14 cellular contexts compared by ENCODE assay signal in genomic region chr21:27047331-27048314, GRCh38.
DNase-seq lines count a peak whose midpoint lies in the region; ATAC-seq and TF ChIP-seq lines count a peak whose summit lies in the region.
"Had no signal": no experiment of that assay in that cellular context is flagged by ENCODE, and none has a peak within 500 bp of the region (broad histone marks: within the 10 kb centered on the region; RNA-seq: fewer than 3 reads in every experiment).

No MANE protein-coding gene starts in this region.

- CTCF ChIA-PET in activated naive CD4-positive, alpha-beta T cell treated with anti-CD3 and anti-CD28 coated beads, Interleukin-2, amount 10 ng/mL, durations not matched to agents 7 days and 5 days (lab: Charles Lee), result no interaction called here

- no peaks in the 10 kb centered on the region for H3K4me1 Mint-ChIP-seq in activated naive CD4-positive, alpha-beta T cell treated with anti-CD3 and anti-CD28 coated beads, Interleukin-2, amount 10 ng/mL, durations not matched to agents 7 days and 5 days
- H3K4me1 Mint-ChIP-seq: activated CD4-positive, alpha-beta T cell treated with anti-CD3 and anti-CD28 coated beads for 36 hours had no signal

- H3K27me3 ChIP-seq in GM23248 (replicated peaks; ENCODE audit: insufficient read depth) (no peaks in the 10 kb centered on the region), psoas muscle (ENCODE audit: insufficient read depth in 3 of 3, low read length in 2 of 3) (no peaks in the 10 kb centered on the region)
- H3K27me3 ChIP-seq: left lung had no signal

- no peaks in the 10 kb centered on the region for H3K36me3 ChIP-seq in GM23248 (ENCODE audit: low read depth)
- H3K36me3 ChIP-seq in psoas muscle (ENCODE audit: insufficient read depth in 1 of 2, low read depth in 1 of 2), result no peaks in the 10 kb centered on the region
- H3K36me3 ChIP-seq: left lung had no signal

- no peak overlapping the region for H3K4me3 ChIP-seq in GM23248
- H3K4me3 ChIP-seq in psoas muscle, result no peak overlapping the region
- H3K4me3 ChIP-seq: left lung had no signal

- peak; percentile 73 for DNase-seq in GM23248
- DNase-seq in OCI-M1 (lab: John Stamatoyannopoulos, UW), result peak; percentile 3
- DNase-seq in fibroblast of gingiva (ENCODE audit: low read depth), result peak; percentile 86
- DNase-seq in psoas muscle, result no peak
- DNase-seq in NCI-H1694 treated with DMSO at 0.1 percent for 48 hours (lab: John Stamatoyannopoulos, UW), result no peak
- no peak for DNase-seq in T-helper 9 cell
- DNase-seq in activated naive CD4-positive, alpha-beta T cell treated with anti-CD3 and anti-CD28 coated beads, Interleukin-2, amount 10 ng/mL, durations not matched to agents 7 days and 5 days, result no peak
- DNase-seq in dermis blood vessel endothelial cell, result no peak
- DNase-seq: activated CD4-positive, alpha-beta T cell treated with anti-CD3 and anti-CD28 coated beads for 36 hours; glutamatergic neuron; left lung; NCI-H1694; occipital lobe; stimulated activated naive CD4-positive, alpha-beta T cell treated with Interleukin-2 at 50 U/mL for 16 hours had no signal

- H3K4me3 Mint-ChIP-seq in activated naive CD4-positive, alpha-beta T cell treated with anti-CD3 and anti-CD28 coated beads, Interleukin-2, amount 10 ng/mL, durations not matched to agents 7 days and 5 days, result no peak overlapping the region
- H3K4me3 Mint-ChIP-seq: activated CD4-positive, alpha-beta T cell treated with anti-CD3 and anti-CD28 coated beads for 36 hours had no signal

- WGBS in GM23248 (ENCODE audit: low coverage in 1 of 2, low lambda C conversion rate in 2 of 2, missing lambda C conversion rate in 2 of 2), 2 experiments, result 48 to 62% methylated on average over 2 of the region's 2 CpGs
- WGBS in psoas muscle, 3 donors, result 42 to 61% (median 46%) methylated on average over 2 of the region's 2 CpGs

- H3K9me3 Mint-ChIP-seq in activated naive CD4-positive, alpha-beta T cell treated with anti-CD3 and anti-CD28 coated beads, Interleukin-2, amount 10 ng/mL, durations not matched to agents 7 days and 5 days, result no peaks in the 10 kb centered on the region

- ATAC-seq in psoas muscle, result peak; percentile 37 to 88 (median 69)
- ATAC-seq: activated CD4-positive, alpha-beta T cell treated with anti-CD3 and anti-CD28 coated beads for 36 hours; left lung had no signal

- H3K9ac ChIP-seq in GM23248, result no peak overlapping the region

- H3K4me2 ChIP-seq in GM23248 (ENCODE audit: unreplicated experiment), result peak overlapping the region; percentile 14

- H3K27ac Mint-ChIP-seq in activated naive CD4-positive, alpha-beta T cell treated with anti-CD3 and anti-CD28 coated beads, Interleukin-2, amount 10 ng/mL, durations not matched to agents 7 days and 5 days, result no peak overlapping the region
- H3K27ac Mint-ChIP-seq: activated CD4-positive, alpha-beta T cell treated with anti-CD3 and anti-CD28 coated beads for 36 hours had no signal

- TF ChIP-seq CTCF in psoas muscle (IDR thresholded peaks at IDR 0.05), result no peak

- H3F3A ChIP-seq in GM23248 (ENCODE audit: insufficient read depth), result no peaks in the 10 kb centered on the region

- H3K27ac ChIP-seq in GM23248, result no peak overlapping the region
- H3K27ac ChIP-seq in psoas muscle, result peak overlapping the region; percentile 19
- H3K27ac ChIP-seq: left lung had no signal

- no peaks in the 10 kb centered on the region for H3K9me2 ChIP-seq in GM23248 (ENCODE audit: insufficient read depth)

- no peaks in the 10 kb centered on the region for H4K20me1 ChIP-seq in GM23248 (ENCODE audit: insufficient read depth)

- H3K79me2 ChIP-seq in GM23248 (ENCODE audit: insufficient read depth), result no peaks in the 10 kb centered on the region

- no peaks in the 10 kb centered on the region for H3K36me3 Mint-ChIP-seq in activated naive CD4-positive, alpha-beta T cell treated with anti-CD3 and anti-CD28 coated beads, Interleukin-2, amount 10 ng/mL, durations not matched to agents 7 days and 5 days

- H3K9me3 ChIP-seq in GM23248 (ENCODE audit: low read depth) (no peaks in the 10 kb centered on the region), psoas muscle (no peaks in the 10 kb centered on the region)
- H3K9me3 ChIP-seq: left lung had no signal

- intact Hi-C loops in psoas muscle (cut with DNase I), result no loop called here

- H3K4me1 ChIP-seq in GM23248 (ENCODE audit: insufficient read depth) (peaks cover 13% of the 10 kb centered on the region), psoas muscle (no peaks in the 10 kb centered on the region)
- H3K4me1 ChIP-seq: left lung had no signal

- no peak overlapping the region for H2AFZ ChIP-seq in GM23248

- in situ Hi-C loops in GM23248 (cut with MboI), result no loop called here

- H3K27me3 Mint-ChIP-seq in activated naive CD4-positive, alpha-beta T cell treated with anti-CD3 and anti-CD28 coated beads, Interleukin-2, amount 10 ng/mL, durations not matched to agents 7 days and 5 days, result no peaks in the 10 kb centered on the region
- H3K27me3 Mint-ChIP-seq: activated CD4-positive, alpha-beta T cell treated with anti-CD3 and anti-CD28 coated beads for 36 hours had no signal

Comparison
In these comparisons a context has a peak if more than half of its experiments do, and no peak if none do; other contexts are left out.
1. DNase-seq: peak in GM23248 (single experiment), OCI-M1 (single experiment) and fibroblast of gingiva (single experiment); none in psoas muscle (0 of 2), NCI-H1694 treated with DMSO at 0.1 percent for 48 hours (single experiment), T-helper 9 cell (single experiment), activated naive CD4-positive, alpha-beta T cell treated with anti-CD3 and anti-CD28 coated beads, Interleukin-2, amount 10 ng/mL, durations not matched to agents 7 days and 5 days (single experiment) and dermis blood vessel endothelial cell (single experiment).